ENCODE assay signal across 8 cellular contexts in genomic region chr9:98796364-98797101, GRCh38. TPM values are rescaled to one million over a fixed set of nuclear protein-coding genes. Genes with fewer than 3 reads are reported as not detected.
A peak's percentile ranks its signal among the peaks of the same experiment; 100 is the strongest.
DNase-seq lines count a peak whose midpoint lies in the region; ATAC-seq and TF ChIP-seq lines count a peak whose summit lies in the region.

TSS of gene ANKS6 (minus strand) at chr9:98796555. CDS start at chr9:98796491, 64 bp downstream.

- H3K4me1 ChIP-seq in heart left ventricle, result peaks cover 0 to 18% (median 11%) of the 10 kb centered on the region in 12 donors
- peaks cover 0 to 19% (median 11%) of the 10 kb centered on the region in 4 donors for H3K4me1 ChIP-seq in transverse colon

- no peak for TF ChIP-seq POLR2A in heart left ventricle (IDR thresholded peaks at IDR 0.05)
- no peak for TF ChIP-seq POLR2A in transverse colon (IDR thresholded peaks at IDR 0.05)

- peak; percentile 83 for ATAC-seq in GM21529 (IDR thresholded peaks at IDR 0.05; ENCODE audit: unreplicated experiment)
- ATAC-seq in activated naive CD8-positive, alpha-beta T cell treated with anti-CD3 and anti-CD28 coated beads, Interleukin-2, amount 50 U/mL, for 24 hours, result peak; percentile 91
- ATAC-seq in heart left ventricle, result peak; percentile 91 to 96 (median 94)

- H3K9me3 ChIP-seq in SU-DHL-6 (ENCODE audit: insufficient read depth, low read length), result no peaks in the 10 kb centered on the region
- peaks cover 0 to 10% (median 0%) of the 10 kb centered on the region in 12 donors for H3K9me3 ChIP-seq in heart left ventricle
- peaks cover 0 to 7% of the 10 kb centered on the region in 2 donors for H3K9me3 ChIP-seq in transverse colon

- H3K27me3 Mint-ChIP-seq in activated naive CD8-positive, alpha-beta T cell treated with anti-CD3 and anti-CD28 coated beads, Interleukin-2, amount 50 U/mL, for 24 hours, result no peaks in the 10 kb centered on the region

- peaks cover 8% of the 10 kb centered on the region for H3K36me3 Mint-ChIP-seq in activated naive CD8-positive, alpha-beta T cell treated with anti-CD3 and anti-CD28 coated beads, Interleukin-2, amount 50 U/mL, for 24 hours (ENCODE audit: low read depth)

- in situ Hi-C loops in transverse colon (cut with MboI; ENCODE audit: low pct_ligation_motif_present in 1 of 4, low pct_unique_long_range_greater_than_20kb in 1 of 4, low sequenced_read_pairs in 3 of 4), result loop anchor here in 1 of 4 donors (25.0 kb wide), 1 partner anchor 484 kb away; no protein-coding TSS in a partner anchor

- no peaks in the 10 kb centered on the region for H3F3A ChIP-seq in SU-DHL-6 (ENCODE audit: insufficient read depth)

- H3K27me3 ChIP-seq in SU-DHL-6 (ENCODE audit: low read length) (no peaks in the 10 kb centered on the region), heart left ventricle (no peaks in the 10 kb centered on the region), transverse colon (no peaks in the 10 kb centered on the region)

- peak within 1 kb of the TSS; percentile 70 for H3K27ac Mint-ChIP-seq in activated naive CD8-positive, alpha-beta T cell treated with anti-CD3 and anti-CD28 coated beads, Interleukin-2, amount 50 U/mL, for 24 hours

- no peaks in the 10 kb centered on the region for H3K79me2 ChIP-seq in SU-DHL-6 (ENCODE audit: insufficient read depth, low read length)

- 4 to 12% (median 6%) methylated on average over 34 to 86 of the region's 86 CpGs for WGBS in heart left ventricle, 4 donors
- 7 to 48% methylated on average over 6 to 45 of the region's 86 CpGs for WGBS in transverse colon (ENCODE audit: low coverage in 1 of 2), 2 donors

- H3K4me3 Mint-ChIP-seq in activated naive CD8-positive, alpha-beta T cell treated with anti-CD3 and anti-CD28 coated beads, Interleukin-2, amount 50 U/mL, for 24 hours, result peak within 1 kb of the TSS; percentile 79

- peaks cover 25% of the 10 kb centered on the region for H3K4me1 Mint-ChIP-seq in activated naive CD8-positive, alpha-beta T cell treated with anti-CD3 and anti-CD28 coated beads, Interleukin-2, amount 50 U/mL, for 24 hours

- intact Hi-C loops in heart left ventricle (cut with DNase I) (no loop called here), posterior cingulate gyrus (cut with DNase I) (no loop called here), transverse colon (cut with DNase I; ENCODE audit: low total_unique reads) (no loop called here)

- TF ChIP-seq CTCF in SU-DHL-6 (IDR thresholded peaks at IDR 0.05; ENCODE audit: insufficient read depth, low read length, poor library complexity, severe bottlenecking) (no peak), heart left ventricle (IDR thresholded peaks at IDR 0.05) (peak; percentile 15 to 71 (median 48)), transverse colon (IDR thresholded peaks at IDR 0.05) (peak in 3 of 5 experiments; percentile 37 to 53 (median 44))

- DNase-seq in DMS79 treated with DMSO at 0.1 percent for 48 hours (lab: John Stamatoyannopoulos, UW) (peak; percentile 28), heart left ventricle (peak; percentile 75 to 92 (median 84)), posterior cingulate gyrus (peak; percentile 72 to 97 (median 81)), transverse colon (peak; percentile 89)
- peak; percentile 52 for DNase-seq in Jurkat, Clone E6-1 (ENCODE audit: low read depth, low spot score)
- DNase-seq in activated naive CD8-positive, alpha-beta T cell treated with anti-CD3 and anti-CD28 coated beads, Interleukin-2, amount 50 U/mL, for 24 hours, result peak; percentile 90

- H3K36me3 ChIP-seq in SU-DHL-6 (ENCODE audit: low read length) (no peaks in the 10 kb centered on the region), heart left ventricle (no peaks in the 10 kb centered on the region), transverse colon (no peaks in the 10 kb centered on the region)

- no peaks in the 10 kb centered on the region; the same call in 1 of the 2 replicates for H4K20me1 ChIP-seq in SU-DHL-6 (ENCODE audit: low read depth, low read length)

- peaks cover 10% of the 10 kb centered on the region for H3K9me3 Mint-ChIP-seq in activated naive CD8-positive, alpha-beta T cell treated with anti-CD3 and anti-CD28 coated beads, Interleukin-2, amount 50 U/mL, for 24 hours

- H3K4me2 ChIP-seq in SU-DHL-6 (ENCODE audit: low read depth, low read length, poor library complexity, severe bottlenecking), result peak within 1 kb of the TSS; percentile 72

- H3K27ac ChIP-seq in SU-DHL-6 (ENCODE audit: low read depth, low read length) (no peak within 1 kb of the TSS), heart left ventricle (peak within 1 kb of the TSS in 11 of 12 donors; percentile 22 to 87 (median 60)), transverse colon (peak within 1 kb of the TSS; percentile 76 to 91 (median 86))

- peak within 1 kb of the TSS; percentile 57 for H3K4me3 ChIP-seq in Jurkat, Clone E6-1 (ENCODE audit: low read length)
- H3K4me3 ChIP-seq in SU-DHL-6 (ENCODE audit: insufficient read depth, low read length, poor library complexity, severe bottlenecking) (peak within 1 kb of the TSS; percentile 66), heart left ventricle (peak within 1 kb of the TSS; percentile 61 to 92 (median 74)), transverse colon (peak within 1 kb of the TSS; percentile 68 to 72 (median 68))

- peak within 1 kb of the TSS; percentile 99 for H2AFZ ChIP-seq in SU-DHL-6 (ENCODE audit: low read depth, low read length, severe bottlenecking)

- TF ChIP-seq EP300 in transverse colon (IDR thresholded peaks at IDR 0.05; ENCODE audit: low read depth), result no peak

- no peaks in the 10 kb centered on the region for H3K9me2 ChIP-seq in SU-DHL-6 (replicated peaks; ENCODE audit: insufficient read depth, low read length)

- H3K9ac ChIP-seq in SU-DHL-6 (ENCODE audit: low read length), result peak within 1 kb of the TSS; percentile 58

RNA-seq across cellular contexts. Expression of gene ANKS6, which starts in this region (rescaled TPM):
- 37.8 TPM for polyA plus RNA-seq in Jurkat, Clone E6-1 (2012; ENCODE audit: insufficient read depth, insufficient read length)
- total RNA-seq in heart left ventricle, result 1 to 10 TPM; 1.9 to 7.0 (median 3.7) TPM
- polyA plus RNA-seq in heart left ventricle, result 1 to 10 TPM; 3.1 to 8.0 TPM
- total RNA-seq in transverse colon, result 10 to 100 TPM; 18.3 to 35.9 (median 29.3) TPM

Comparison
In these comparisons a context has a peak if more than half of its experiments do, and no peak if none do; other contexts are left out.
1. DNase-seq: peak in every context shown above with its lines; median percentile 90 in activated naive CD8-positive, alpha-beta T cell treated with anti-CD3 and anti-CD28 coated beads, Interleukin-2, amount 50 U/mL, for 24 hours; 89 in transverse colon; 84 in heart left ventricle; 81 in posterior cingulate gyrus; 52 in Jurkat, Clone E6-1; 28 in DMS79 treated with DMSO at 0.1 percent for 48 hours.